23 cellular contexts compared by ENCODE assay signal in genomic region chr7:23913016-23913415, GRCh38.
"Had no signal": no experiment of that assay in that cellular context is flagged by ENCODE, and none has a peak within 500 bp of the region (broad histone marks: within the 10 kb centered on the region; RNA-seq: fewer than 3 reads in every experiment).

No MANE protein-coding gene starts in this region.

- H3K27ac ChIP-seq: colonic mucosa, coronary artery, dorsolateral prefrontal cortex, epithelial cell of prostate, esophagus squamous epithelium, foreskin keratinocyte, gastrocnemius medialis, gastroesophageal sphincter, heart left ventricle, heart right ventricle, hepatocyte had no signal

- DNase-seq: colonic mucosa; cortex of kidney; dermis blood vessel endothelial cell; dorsolateral prefrontal cortex; effector CD4-positive, alpha-beta T cell; effector CD8-positive, alpha-beta T cell; effector memory CD4-positive, alpha-beta T cell; effector memory CD8-positive, alpha-beta T cell; endodermal cell; erythroblast; esophagus squamous epithelium; foreskin fibroblast; foreskin keratinocyte; foreskin melanocyte; gastrocnemius medialis; glutamatergic neuron; heart left ventricle; heart right ventricle had no signal

- H3K9me3 ChIP-seq: colonic mucosa, esophagus squamous epithelium, gastrocnemius medialis, gastroesophageal sphincter, heart left ventricle, heart right ventricle had no signal

- H3K4me3 ChIP-seq: colonic mucosa, coronary artery, dorsolateral prefrontal cortex, esophagus squamous epithelium, gastrocnemius medialis, gastroesophageal sphincter, heart left ventricle, heart right ventricle, hepatocyte had no signal

- H3K4me1 ChIP-seq: colonic mucosa, esophagus squamous epithelium, gastrocnemius medialis, gastroesophageal sphincter, heart left ventricle, heart right ventricle had no signal

- ATAC-seq: effector memory CD8-positive, alpha-beta T cell; esophagus mucosa; foreskin keratinocyte; gastrocnemius medialis; gastroesophageal sphincter; heart left ventricle; heart right ventricle had no signal

- H3K79me2 ChIP-seq: hepatocyte had no signal

- H3K36me3 ChIP-seq: colonic mucosa, esophagus squamous epithelium, gastrocnemius medialis, gastroesophageal sphincter, heart left ventricle, heart right ventricle had no signal

- H3K27me3 ChIP-seq: colonic mucosa, esophagus squamous epithelium, foreskin keratinocyte, gastrocnemius medialis, gastroesophageal sphincter, hepatocyte had no signal

- H3K4me2 ChIP-seq: hepatocyte had no signal

- H2AFZ ChIP-seq: hepatocyte had no signal
